In genomic region chr10:76316234-76316633, GRCh38 we compare ENCODE assay signal across 33 cellular contexts.
"Had no signal": no experiment of that assay in that cellular context is flagged by ENCODE, and none has a peak within 500 bp of the region (broad histone marks: within the 10 kb centered on the region; RNA-seq: fewer than 3 reads in every experiment).

No MANE protein-coding gene starts in this region.

- H3K9me3 Mint-ChIP-seq: activated CD4-positive, alpha-beta T cell treated with anti-CD3 and anti-CD28 coated beads, Interleukin-2, amount 10 ng/mL, durations not matched to agents 24 days and 14 days; activated CD8-positive, alpha-beta T cell treated with anti-CD3 and anti-CD28 coated beads for 36 hours; activated T-cell treated with anti-CD3 and anti-CD28 coated beads, Interleukin-2, amount 50 U/mL, for 4 hours; T-helper 1 cell treated with Interleukin-12 subunit alpha and Interleukin-12 subunit beta and Interleukin-4 antibody, amounts not matched to agents 30 μg/mL and 1 μg/mL, for 36 hours had no signal

- H3K27ac ChIP-seq: ascending aorta, breast epithelium, cardiac muscle cell, colonic mucosa, epithelial cell of prostate, esophagus squamous epithelium, gastroesophageal sphincter, heart right ventricle had no signal

- H3K27me3 ChIP-seq: ascending aorta, breast epithelium, cardiac muscle cell, colonic mucosa, esophagus squamous epithelium, gastroesophageal sphincter, heart right ventricle had no signal

- H3K36me3 Mint-ChIP-seq: activated naive CD8-positive, alpha-beta T cell; brain; T-cell had no signal

- H3K4me1 ChIP-seq: breast epithelium, colonic mucosa had no signal

- H3K36me3 ChIP-seq: ascending aorta, breast epithelium, cardiac muscle cell, colonic mucosa, esophagus squamous epithelium, gastroesophageal sphincter, heart right ventricle had no signal

- DNase-seq: activated CD4-positive, alpha-beta T cell treated with anti-CD3 and anti-CD28 coated beads for 36 hours; activated CD4-positive, alpha-beta T cell treated with anti-CD3 and anti-CD28 coated beads, Interleukin-2, amount 10 ng/mL, durations not matched to agents 24 days and 14 days; activated CD4-positive, alpha-beta T cell treated with anti-CD3 and anti-CD28 coated beads, Interleukin-2, amount 50 U/mL, for 48 hours; activated CD4-positive, CD25-positive, alpha-beta regulatory T cell; activated CD4-positive, CD25-positive, alpha-beta regulatory T cell treated with anti-CD3 and anti-CD28 coated beads, Interleukin-2, amount 50 U/mL, for 72 hours; activated CD8-positive, alpha-beta memory T cell treated with anti-CD3 and anti-CD28 coated beads for 24 hours; activated CD8-positive, alpha-beta T cell treated with anti-CD3 and anti-CD28 coated beads for 36 hours; activated effector memory CD4-positive, alpha-beta T cell treated with Interleukin-2 at 50 U/mL for 16 hours; activated gamma-delta T cell treated with Interleukin-2 at 50 U/mL for 16 hours; activated naive CD4-positive, alpha-beta T cell treated with anti-CD3 and anti-CD28 coated beads, Interleukin-2, amount 50 U/mL, for 16 hours; activated naive CD4-positive, alpha-beta T cell treated with Interleukin-2 at 50 U/mL for 16 hours; activated T-cell treated with anti-CD3 and anti-CD28 coated beads, Interleukin-2, amount 50 U/mL, for 4 hours; amygdala; central memory CD4-positive, alpha-beta T cell; cerebellar nuclear complex; colonic mucosa; effector CD8-positive, alpha-beta T cell; esophagus squamous epithelium; foreskin melanocyte; heart right ventricle; T-cell; T-helper 9 cell had no signal

- FAIRE-seq: endometrium, endothelial cell of umbilical vein had no signal

- H3K27ac Mint-ChIP-seq: activated CD4-positive, alpha-beta T cell treated with anti-CD3 and anti-CD28 coated beads for 36 hours; activated CD4-positive, alpha-beta T cell treated with anti-CD3 and anti-CD28 coated beads, Interleukin-2, amount 10 ng/mL, durations not matched to agents 24 days and 14 days; activated CD8-positive, alpha-beta T cell treated with anti-CD3 and anti-CD28 coated beads for 36 hours; activated naive CD8-positive, alpha-beta T cell; activated T-helper 17 cell treated with anti-CD3 and anti-CD28 coated beads, Interleukin-2, amount 50 U/mL, for 72 hours; brain; T-cell; T-helper 1 cell treated with Interleukin-12 subunit alpha and Interleukin-12 subunit beta and Interleukin-4 antibody, amounts not matched to agents 30 μg/mL and 1 μg/mL, for 36 hours had no signal

- H3K4me3 Mint-ChIP-seq: activated CD4-positive, alpha-beta T cell treated with anti-CD3 and anti-CD28 coated beads for 36 hours; activated CD4-positive, alpha-beta T cell treated with anti-CD3 and anti-CD28 coated beads, Interleukin-2, amount 10 ng/mL, durations not matched to agents 24 days and 14 days; activated CD8-positive, alpha-beta T cell treated with anti-CD3 and anti-CD28 coated beads for 36 hours; activated naive CD8-positive, alpha-beta T cell; activated T-cell treated with anti-CD3 and anti-CD28 coated beads, Interleukin-2, amount 50 U/mL, for 4 hours; activated T-helper 17 cell treated with anti-CD3 and anti-CD28 coated beads, Interleukin-2, amount 50 U/mL, for 72 hours; brain; T-cell; T-helper 1 cell treated with Interleukin-12 subunit alpha and Interleukin-12 subunit beta and Interleukin-4 antibody, amounts not matched to agents 30 μg/mL and 1 μg/mL, for 36 hours had no signal

- H3K4me3 ChIP-seq: ascending aorta, breast epithelium, cardiac muscle cell, colonic mucosa, esophagus squamous epithelium, gastroesophageal sphincter, heart right ventricle had no signal

- H3K9me3 ChIP-seq: ascending aorta, colonic mucosa, esophagus squamous epithelium, gastroesophageal sphincter had no signal

- H3K27me3 Mint-ChIP-seq: activated CD4-positive, alpha-beta T cell treated with anti-CD3 and anti-CD28 coated beads for 36 hours; activated CD4-positive, alpha-beta T cell treated with anti-CD3 and anti-CD28 coated beads, Interleukin-2, amount 10 ng/mL, durations not matched to agents 24 days and 14 days; activated CD8-positive, alpha-beta T cell treated with anti-CD3 and anti-CD28 coated beads for 36 hours; activated naive CD8-positive, alpha-beta T cell; activated T-helper 17 cell treated with anti-CD3 and anti-CD28 coated beads, Interleukin-2, amount 50 U/mL, for 72 hours; T-cell had no signal

- ATAC-seq: activated CD4-positive, alpha-beta T cell treated with anti-CD3 and anti-CD28 coated beads for 36 hours; activated CD8-positive, alpha-beta T cell treated with anti-CD3 and anti-CD28 coated beads for 36 hours; activated T-cell treated with anti-CD3 and anti-CD28 coated beads, Interleukin-2, amount 50 U/mL, for 4 hours; activated T-helper 17 cell treated with anti-CD3 and anti-CD28 coated beads, Interleukin-2, amount 50 U/mL, for 72 hours; gastroesophageal sphincter; heart right ventricle; T-cell had no signal

- H3K4me1 Mint-ChIP-seq: activated CD4-positive, alpha-beta T cell treated with anti-CD3 and anti-CD28 coated beads for 36 hours; activated CD4-positive, alpha-beta T cell treated with anti-CD3 and anti-CD28 coated beads, Interleukin-2, amount 10 ng/mL, durations not matched to agents 24 days and 14 days; activated T-helper 17 cell treated with anti-CD3 and anti-CD28 coated beads, Interleukin-2, amount 50 U/mL, for 72 hours; T-cell had no signal
